Comparison of ENCODE assay signal across 17 cellular contexts in the genomic region with DNA sequence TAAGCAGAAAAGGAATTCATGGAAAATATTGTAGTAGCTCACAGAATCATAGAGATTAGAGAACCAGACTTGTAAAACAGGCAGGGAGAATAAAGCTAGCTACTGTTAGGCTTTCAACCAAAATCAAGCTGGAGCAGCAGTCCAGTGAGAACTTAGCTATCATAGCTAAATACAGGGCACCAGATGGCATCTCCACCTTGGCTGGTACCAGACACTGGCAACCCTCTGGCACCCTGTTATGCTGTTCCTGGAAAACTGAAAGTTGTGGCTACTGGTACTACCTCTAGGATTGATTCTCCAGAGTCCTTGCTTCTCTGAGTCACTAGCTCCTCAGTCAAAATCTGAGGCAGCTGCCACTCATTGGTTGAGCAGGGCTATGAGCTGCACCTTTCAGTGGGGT.
"Had no signal": no experiment of that assay in that cellular context is flagged by ENCODE, and none has a peak within 500 bp of the region (broad histone marks: within the 10 kb centered on the region; RNA-seq: fewer than 3 reads in every experiment).

No MANE protein-coding gene starts in this region.

- DNase-seq: colonic mucosa; effector CD4-positive, alpha-beta T cell; endodermal cell; erythroblast; foreskin melanocyte; heart left ventricle; hippocampal formation; kidney glomerular epithelial cell; mesendoderm; naive thymus-derived CD4-positive, alpha-beta T cell; nephron progenitor cell; sigmoid colon; stimulated activated CD4-positive, alpha-beta T cell treated with anti-CD3 and anti-CD28 coated beads, Interleukin-2, amount 100 ng/mL, for 24 hours; stimulated activated CD4-positive, alpha-beta T cell treated with anti-CD3 and anti-CD28 coated beads, Interleukin-4, amount 100 ng/mL, for 4 hours; stimulated activated naive B cell treated with anti-CD40 and anti-IgM and Interleukin-4, amounts not matched to agents 10 μg/mL and 1 μg/mL and 100 μg/mL, for 72 hours; stimulated activated naive CD8-positive, alpha-beta T cell treated with anti-CD3 and anti-CD28 coated beads, Interleukin-15, amount 100 ng/mL, for 72 hours; transverse colon had no signal

- ATAC-seq: heart left ventricle; naive thymus-derived CD4-positive, alpha-beta T cell; stimulated activated naive B cell treated with anti-CD40 and anti-IgM and Interleukin-4, amounts not matched to agents 10 μg/mL and 1 μg/mL and 100 μg/mL, for 72 hours; stimulated activated naive CD8-positive, alpha-beta T cell treated with anti-CD3 and anti-CD28 coated beads, Interleukin-15, amount 100 ng/mL, for 72 hours had no signal
